8 cellular contexts compared by ENCODE assay signal in the genomic region with DNA sequence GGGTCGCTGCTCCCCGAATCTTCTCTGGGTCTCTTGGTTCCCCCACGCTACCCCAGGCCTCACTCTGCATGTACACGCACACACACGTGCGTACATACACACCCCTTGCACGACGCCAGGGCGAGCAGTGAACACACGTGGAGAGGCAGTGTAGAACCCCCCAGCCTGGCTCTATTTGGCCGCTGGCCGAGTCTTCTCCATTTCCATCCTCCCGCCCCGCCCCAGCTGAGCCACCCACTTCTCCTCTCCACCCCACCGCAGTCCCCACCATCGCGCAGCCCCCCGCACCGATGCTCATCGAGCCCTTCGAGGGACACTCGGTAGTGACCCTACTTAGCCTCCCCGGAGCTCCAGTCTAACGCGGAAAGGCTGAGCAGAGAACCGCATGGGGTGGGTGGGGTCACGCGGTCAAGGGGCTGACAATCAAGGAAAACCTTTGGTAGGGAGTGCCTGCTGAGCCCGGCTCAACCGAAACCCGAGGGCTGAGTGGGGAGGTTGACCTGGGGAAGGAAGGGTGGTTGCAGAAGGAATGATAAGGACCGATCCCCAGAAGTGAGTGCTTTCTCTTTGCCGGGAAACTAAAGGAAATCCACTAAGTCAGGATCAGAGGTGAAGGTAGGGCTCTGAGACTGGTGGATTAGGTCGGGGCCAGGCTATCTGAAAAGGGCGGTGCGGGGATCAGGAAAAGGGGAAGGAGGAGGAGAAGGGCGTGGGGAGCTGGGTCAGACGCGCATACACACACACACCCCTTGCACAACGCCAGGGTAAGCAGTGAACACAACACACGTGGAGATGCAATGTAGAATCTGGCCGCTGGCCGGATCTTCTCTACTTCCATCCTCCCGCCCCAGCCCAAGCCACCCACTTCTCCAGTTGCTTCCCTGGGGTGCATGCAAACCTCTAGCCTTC. TPM values are rescaled to one million over a fixed set of nuclear protein-coding genes. Genes with fewer than 3 reads are reported as not detected.
DNase-seq lines count a peak whose midpoint lies in the region; ATAC-seq and TF ChIP-seq lines count a peak whose summit lies in the region.

No MANE protein-coding gene starts in this region.

- peak; percentile 30 for DNase-seq in activated CD4-positive, alpha-beta T cell treated with anti-CD3 and anti-CD28 coated beads for 48 hours
- DNase-seq in activated CD4-positive, alpha-beta T cell treated with anti-CD3 and anti-CD28 coated beads for 1 hour: no peak
- DNase-seq in SW480 (ENCODE audit: low spot score) (peak; percentile 58), fibroblast of peridontal ligament (ENCODE audit: extremely low read depth) (peak; percentile 22), omental fat pad (ENCODE audit: low spot score) (no peak), AML-193 (lab: John Stamatoyannopoulos, UW) (no peak), midbrain (lab: John Stamatoyannopoulos, UW) (no peak)
- no peak for DNase-seq in stimulated activated CD4-positive, alpha-beta T cell treated with anti-CD3 and anti-CD28 coated beads, Interleukin-4, amount 100 ng/mL, for 4 hours

- peak; percentile 81 for ATAC-seq in omental fat pad (ENCODE audit: low FRiP score)

- no peak for TF ChIP-seq CTCF in omental fat pad (IDR thresholded peaks at IDR 0.05)

RNA-seq across cellular contexts. Expression of gene CPXM1, which starts 49.8 kb away (rescaled TPM):
- 10 to 100 TPM; 22.1 to 74.1 (median 32.3) TPM for total RNA-seq in omental fat pad

RNA-seq across cellular contexts. Expression of gene EBF4, which starts 58.0 kb away (rescaled TPM):
- total RNA-seq in omental fat pad: 1 to 10 TPM; 1.3 to 7.5 (median 5.4) TPM

Comparison
In these comparisons a context has a peak if more than half of its experiments do, and no peak if none do; other contexts are left out.
1. DNase-seq: peak in activated CD4-positive, alpha-beta T cell treated with anti-CD3 and anti-CD28 coated beads for 48 hours (single experiment), SW480 (single experiment) and fibroblast of peridontal ligament (single experiment); none in activated CD4-positive, alpha-beta T cell treated with anti-CD3 and anti-CD28 coated beads for 1 hour (single experiment), omental fat pad (single experiment), AML-193 (0 of 2), stimulated activated CD4-positive, alpha-beta T cell treated with anti-CD3 and anti-CD28 coated beads, Interleukin-4, amount 100 ng/mL, for 4 hours (0 of 2) and midbrain (single experiment).